ENCODE assay signal across 18 cellular contexts in the genomic region with DNA sequence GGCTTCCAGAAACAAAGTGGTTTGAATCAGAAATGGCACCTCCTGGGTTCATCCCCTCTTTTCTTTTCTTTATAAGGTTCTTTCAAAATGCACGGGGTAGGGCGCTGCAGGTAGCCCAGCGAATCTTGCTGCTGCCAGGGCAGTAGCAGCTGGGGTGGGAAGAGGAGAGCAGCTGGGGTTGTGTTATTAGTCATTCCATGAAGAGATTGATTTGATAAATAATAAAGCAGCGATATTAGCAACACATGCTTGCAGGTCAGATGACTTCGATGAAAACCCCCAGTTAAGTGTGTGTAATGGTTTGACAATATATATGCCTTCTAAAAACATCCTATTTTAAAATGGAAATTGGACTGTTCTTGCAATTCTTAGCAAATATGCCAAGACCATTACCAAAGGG.
DNase-seq lines count a peak whose midpoint lies in the region; ATAC-seq and TF ChIP-seq lines count a peak whose summit lies in the region.
"Had no signal": no experiment of that assay in that cellular context is flagged by ENCODE, and none has a peak within 500 bp of the region (broad histone marks: within the 10 kb centered on the region; RNA-seq: fewer than 3 reads in every experiment).

No MANE protein-coding gene starts in this region.

- H3K36me3 Mint-ChIP-seq in memory B cell: peaks cover 6% of the 10 kb centered on the region
- H3K36me3 Mint-ChIP-seq: activated naive CD4-positive, alpha-beta T cell treated with anti-CD3 and anti-CD28 coated beads, Interleukin-2, amount 50 U/mL, for 72 hours had no signal

- H4K20me1 ChIP-seq in DOHH2 (ENCODE audit: control insufficient read depth, insufficient read depth, low read depth, low read length) (no peaks in the 10 kb centered on the region), OCI-LY1 (ENCODE audit: insufficient read depth, low read length) (no peaks in the 10 kb centered on the region)

- no peak overlapping the region for H2AFZ ChIP-seq in OCI-LY1 (ENCODE audit: low read length)

- no peak for TF ChIP-seq EP300 in tibial nerve (IDR thresholded peaks at IDR 0.05)

- H3K4me2 ChIP-seq in DOHH2 (ENCODE audit: low read length): peak overlapping the region; percentile 66
- peak overlapping the region; percentile 54 for H3K4me2 ChIP-seq in OCI-LY1 (ENCODE audit: low read length)

- TF ChIP-seq CTCF in DOHH2 (IDR thresholded peaks at IDR 0.05; ENCODE audit: low read depth, low read length, poor library complexity, severe bottlenecking) (no peak), OCI-LY1 (IDR thresholded peaks at IDR 0.05; ENCODE audit: low read length) (no peak), tibial nerve (IDR thresholded peaks at IDR 0.05) (no peak)

- H3K4me3 ChIP-seq in DOHH2 (ENCODE audit: low read length) (peak overlapping the region; percentile 51), OCI-LY1 (ENCODE audit: low read depth, low read length, poor library complexity, severe bottlenecking) (peak overlapping the region; percentile 4), tibial nerve (no peak overlapping the region)
- H3K4me3 ChIP-seq: body of pancreas, gastroesophageal sphincter, lower lobe of right lung, testis had no signal

- no peaks in the 10 kb centered on the region for H3K9me2 ChIP-seq in DOHH2 (replicated peaks; ENCODE audit: control insufficient read depth, low read length)
- no peaks in the 10 kb centered on the region for H3K9me2 ChIP-seq in OCI-LY1 (ENCODE audit: low read depth, low read length)

- WGBS in tibial nerve, 2 donors: 87 to 88% methylated on average over 5 of the region's 5 CpGs

- peak overlapping the region; percentile 75 for H3K27ac ChIP-seq in DOHH2 (ENCODE audit: low read depth, low read length)
- H3K27ac ChIP-seq in OCI-LY1 (ENCODE audit: low read depth, low read length, poor library complexity, severe bottlenecking): peak overlapping the region; percentile 99
- no peak overlapping the region for H3K27ac ChIP-seq in tibial nerve
- H3K27ac ChIP-seq: body of pancreas, gastroesophageal sphincter, lower lobe of right lung, testis had no signal

- H3K79me2 ChIP-seq in DOHH2 (ENCODE audit: control insufficient read depth, low read length) (peaks cover 35% of the 10 kb centered on the region), OCI-LY1 (ENCODE audit: insufficient read depth, low read length) (no peaks in the 10 kb centered on the region)

- H3K27me3 ChIP-seq in DOHH2 (ENCODE audit: control insufficient read depth, low read length): no peaks in the 10 kb centered on the region
- no peaks in the 10 kb centered on the region for H3K27me3 ChIP-seq in OCI-LY1 (ENCODE audit: insufficient read depth, low read length)
- no peaks in the 10 kb centered on the region for H3K27me3 ChIP-seq in tibial nerve
- H3K27me3 ChIP-seq: body of pancreas, gastroesophageal sphincter, testis had no signal

- H3K9me3 ChIP-seq in DOHH2 (ENCODE audit: control insufficient read depth, insufficient read depth, low read length) (no peaks in the 10 kb centered on the region), OCI-LY1 (ENCODE audit: low read length) (no peaks in the 10 kb centered on the region), tibial nerve (no peaks in the 10 kb centered on the region)
- H3K9me3 ChIP-seq: body of pancreas, gastroesophageal sphincter, lower lobe of right lung, testis had no signal

- H3K4me1 Mint-ChIP-seq in memory B cell: peaks cover 29% of the 10 kb centered on the region

- no peak overlapping the region for H3K4me3 Mint-ChIP-seq in memory B cell
- H3K4me3 Mint-ChIP-seq: activated CD8-positive, alpha-beta T cell treated with anti-CD3 and anti-CD28 coated beads for 36 hours had no signal

- peaks cover 82% of the 10 kb centered on the region for H3K4me1 ChIP-seq in DOHH2 (ENCODE audit: control insufficient read depth, low read length)
- peaks cover 99% of the 10 kb centered on the region for H3K4me1 ChIP-seq in OCI-LY1 (ENCODE audit: insufficient read depth, low read length, severe bottlenecking)
- H3K4me1 ChIP-seq in tibial nerve: peaks cover 0 to 8% (median 0%) of the 10 kb centered on the region in 4 donors
- H3K4me1 ChIP-seq: lower lobe of right lung had no signal

- no peaks in the 10 kb centered on the region for H3K27me3 Mint-ChIP-seq in memory B cell
- H3K27me3 Mint-ChIP-seq: activated CD8-positive, alpha-beta T cell treated with anti-CD3 and anti-CD28 coated beads for 36 hours had no signal

- ATAC-seq in memory B cell (ENCODE audit: low read depth): no peak
- ATAC-seq: activated CD8-positive, alpha-beta T cell treated with anti-CD3 and anti-CD28 coated beads for 36 hours; activated naive CD4-positive, alpha-beta T cell treated with anti-CD3 and anti-CD28 coated beads, Interleukin-2, amount 50 U/mL, for 72 hours; body of pancreas; gastroesophageal sphincter; lower lobe of right lung had no signal

- H3K36me3 ChIP-seq in DOHH2 (ENCODE audit: control insufficient read depth, low read length): peaks cover 5% of the 10 kb centered on the region
- H3K36me3 ChIP-seq in OCI-LY1 (ENCODE audit: insufficient read depth, low read length): peaks cover 11% of the 10 kb centered on the region; the same call in 1 of the 2 replicates
- no peaks in the 10 kb centered on the region for H3K36me3 ChIP-seq in tibial nerve
- H3K36me3 ChIP-seq: gastroesophageal sphincter, lower lobe of right lung had no signal

- H3F3A ChIP-seq in DOHH2 (ENCODE audit: control insufficient read depth, insufficient read depth): peaks cover 26% of the 10 kb centered on the region
- no peaks in the 10 kb centered on the region for H3F3A ChIP-seq in OCI-LY1 (ENCODE audit: insufficient read depth, low read length)

- TF ChIP-seq POLR2A in tibial nerve (IDR thresholded peaks at IDR 0.05): no peak

- peak overlapping the region; percentile 28 for H3K27ac Mint-ChIP-seq in memory B cell
- H3K27ac Mint-ChIP-seq: activated CD8-positive, alpha-beta T cell treated with anti-CD3 and anti-CD28 coated beads for 36 hours had no signal

- H3K9me3 Mint-ChIP-seq in memory B cell: no peaks in the 10 kb centered on the region
- H3K9me3 Mint-ChIP-seq: activated CD8-positive, alpha-beta T cell treated with anti-CD3 and anti-CD28 coated beads for 36 hours; activated naive CD4-positive, alpha-beta T cell treated with anti-CD3 and anti-CD28 coated beads, Interleukin-2, amount 50 U/mL, for 72 hours had no signal

- H3K9ac ChIP-seq in OCI-LY1 (ENCODE audit: low read length): peak overlapping the region; percentile 51

- DNase-seq in NCI-H1417 treated with DMSO at 0.1 percent for 48 hours (lab: John Stamatoyannopoulos, UW) (peak; percentile 41), memory B cell (ENCODE audit: low spot score in 2 of 2) (no peak), foreskin melanocyte (no peak), amniotic stem cell (lab: John Stamatoyannopoulos, UW) (no peak), tibial nerve (ENCODE audit: low spot score in 2 of 2) (no peak), HuH-7.5 (ENCODE audit: low spot score) (no peak)
- DNase-seq: activated CD8-positive, alpha-beta T cell treated with anti-CD3 and anti-CD28 coated beads for 36 hours; activated T-cell treated with anti-CD3 and anti-CD28 coated beads, Interleukin-2, amount 50 U/mL, for 48 hours; AML-193; body of pancreas; Calu3; lower lobe of right lung; T-helper 1 cell; testis had no signal

Comparison
In these comparisons a context has a peak if more than half of its experiments do, and no peak if none do; other contexts are left out.
1. H3K27ac ChIP-seq: peak in DOHH2 (single experiment) and OCI-LY1 (single experiment); none in tibial nerve (0 of 4).
2. H3K4me3 ChIP-seq: peak in DOHH2 (single experiment) and OCI-LY1 (single experiment); none in tibial nerve (0 of 4).